In the genomic region with DNA sequence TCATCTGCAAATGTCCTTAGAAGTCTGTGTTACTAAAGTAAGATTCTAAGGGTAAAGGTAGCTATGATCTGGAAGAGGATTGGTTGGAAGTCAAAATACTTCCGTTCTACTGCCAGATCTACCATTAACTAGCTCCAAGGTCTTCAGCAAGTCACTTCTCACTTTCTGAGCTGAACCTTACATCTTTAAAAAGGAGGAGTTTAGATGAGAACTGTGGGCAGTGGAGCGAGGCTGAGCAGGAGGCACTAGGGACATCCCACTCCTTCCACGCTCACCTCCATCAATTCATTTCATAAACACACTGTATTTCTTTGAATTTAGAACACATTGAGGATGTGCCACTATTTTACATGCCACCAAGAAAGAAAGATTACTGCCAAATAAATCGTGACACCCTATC, we compare ENCODE assay signal across 18 cellular contexts.
DNase-seq lines count a peak whose midpoint lies in the region; ATAC-seq and TF ChIP-seq lines count a peak whose summit lies in the region.
"Had no signal": no experiment of that assay in that cellular context is flagged by ENCODE, and none has a peak within 500 bp of the region (broad histone marks: within the 10 kb centered on the region; RNA-seq: fewer than 3 reads in every experiment).

No MANE protein-coding gene starts in this region.

- H3K4me2 ChIP-seq in parathyroid adenoma (ENCODE audit: low read length): no peak overlapping the region

- TF ChIP-seq CTCF in parathyroid adenoma (IDR thresholded peaks at IDR 0.05): no peak

- H3K4me1 ChIP-seq in parathyroid adenoma: peaks cover 4% of the 10 kb centered on the region
- H3K4me1 ChIP-seq: lower lobe of right lung, uterus had no signal

- ATAC-seq in GM19025 (IDR thresholded peaks at IDR 0.05; ENCODE audit: low read depth, unreplicated experiment): peak; percentile 50
- ATAC-seq in GM21576 (IDR thresholded peaks at IDR 0.05; ENCODE audit: unreplicated experiment): peak; percentile 42
- peak; percentile 53 for ATAC-seq in HG03025 (IDR thresholded peaks at IDR 0.05; ENCODE audit: low FRiP score, unreplicated experiment)
- no peak for ATAC-seq in activated CD4-positive, CD25-positive, alpha-beta regulatory T cell treated with anti-CD3 and anti-CD28 coated beads, Interleukin-2, amount 50 U/mL, for 24 hours
- ATAC-seq: lower lobe of right lung; naive thymus-derived CD4-positive, alpha-beta T cell; T-helper 17 cell had no signal

- no peak for DNase-seq in T1000 (lab: John Stamatoyannopoulos, UW)
- no peak for DNase-seq in T-helper 2 cell
- no peak for DNase-seq in SHP77 (lab: John Stamatoyannopoulos, UW)
- DNase-seq: activated CD4-positive, alpha-beta T cell treated with anti-CD3 and anti-CD28 coated beads for 48 hours; activated T-cell treated with anti-CD3 and anti-CD28 coated beads, Interleukin-2, amount 50 U/mL, for 24 hours; DMS 273 treated with DMSO at 0.1 percent for 48 hours; KBM-7; lower lobe of right lung; naive thymus-derived CD4-positive, alpha-beta T cell; NCI-H2227 treated with DMSO at 0.1 percent for 48 hours; T-helper 17 cell; uterus had no signal

- H3K27me3 ChIP-seq in parathyroid adenoma (ENCODE audit: control insufficient read depth, insufficient read depth, low read length): no peaks in the 10 kb centered on the region
- H3K27me3 ChIP-seq: cardiac muscle cell, uterus had no signal

- H3K9ac ChIP-seq in parathyroid adenoma: no peak overlapping the region

- H3K27ac ChIP-seq in parathyroid adenoma: no peak overlapping the region
- H3K27ac ChIP-seq: cardiac muscle cell, lower lobe of right lung, uterus had no signal

- no peaks in the 10 kb centered on the region for H3K36me3 ChIP-seq in parathyroid adenoma (ENCODE audit: control insufficient read depth, insufficient read depth, low read length)
- H3K36me3 ChIP-seq: cardiac muscle cell, lower lobe of right lung, uterus had no signal

- H3K9me3 ChIP-seq in parathyroid adenoma (ENCODE audit: control insufficient read depth, low read length): no peaks in the 10 kb centered on the region
- H3K9me3 ChIP-seq: lower lobe of right lung, uterus had no signal

- no peaks in the 10 kb centered on the region for H3K79me2 ChIP-seq in parathyroid adenoma

- no peak overlapping the region for H3K4me3 ChIP-seq in parathyroid adenoma (ENCODE audit: low read depth, low read length)
- H3K4me3 ChIP-seq: cardiac muscle cell, lower lobe of right lung, uterus had no signal

- peak overlapping the region; percentile 44 for H2AFZ ChIP-seq in parathyroid adenoma

Comparison
In these comparisons a context has a peak if more than half of its experiments do, and no peak if none do; other contexts are left out.
1. ATAC-seq: peak in GM19025 (single experiment), GM21576 (single experiment) and HG03025 (single experiment); none in activated CD4-positive, CD25-positive, alpha-beta regulatory T cell treated with anti-CD3 and anti-CD28 coated beads, Interleukin-2, amount 50 U/mL, for 24 hours (0 of 2).